In genomic region chr1:240027059-240027462, GRCh38 we compare ENCODE assay signal across 8 cellular contexts.
A peak's percentile ranks its signal among the peaks of the same experiment; 100 is the strongest.
DNase-seq lines count a peak whose midpoint lies in the region; ATAC-seq, FAIRE-seq and TF ChIP-seq lines count a peak whose summit lies in the region.

No MANE protein-coding gene starts in this region.

- no peak overlapping the region for H3K27ac Mint-ChIP-seq in neural crest cell (ENCODE audit: unreplicated experiment)

- peak; percentile 22 to 24 for DNase-seq in activated T-cell treated with anti-CD3 and anti-CD28 coated beads, Interleukin-2, amount 50 U/mL, for 48 hours
- DNase-seq in activated T-cell treated with anti-CD3 and anti-CD28 coated beads for 4 hours (no peak), GM23248 (peak; percentile 84), RWPE2 (ENCODE audit: low spot score) (no peak), endothelial cell of umbilical vein (ENCODE audit: low read depth, low spot score) (peak; percentile 44), neural crest cell (ENCODE audit: low read depth, low spot score) (peak; percentile 46), GOT3 (lab: John Stamatoyannopoulos, UW) (no peak)

- in situ Hi-C loops in GM23248 (cut with MboI), result loop anchor here (25.0 kb wide), 1 partner anchor 660 kb away; no protein-coding TSS in a partner anchor

- H3F3A ChIP-seq in GM23248 (ENCODE audit: insufficient read depth), result peaks cover 23% of the 10 kb centered on the region

- H4K20me1 ChIP-seq in GM23248 (ENCODE audit: insufficient read depth) (no peaks in the 10 kb centered on the region), endothelial cell of umbilical vein (replicated peaks; ENCODE audit: control insufficient read depth, extremely low read depth, insufficient read depth, low read length) (no peaks in the 10 kb centered on the region)

- H3K4me1 ChIP-seq in GM23248 (ENCODE audit: insufficient read depth) (peaks cover 29% of the 10 kb centered on the region), RWPE2 (ENCODE audit: insufficient read depth, poor library complexity, severe bottlenecking) (peaks cover 4% of the 10 kb centered on the region), endothelial cell of umbilical vein (ENCODE audit: control insufficient read depth, extremely low read depth, insufficient read depth, low read length) (peaks cover 18% of the 10 kb centered on the region)

- FAIRE-seq in endothelial cell of umbilical vein (lab: Jason Lieb, UNC), result no peak

- no peaks in the 10 kb centered on the region for H3K9me3 Mint-ChIP-seq in neural crest cell

- H3K4me1 Mint-ChIP-seq in neural crest cell, result no peaks in the 10 kb centered on the region

- CTCF ChIA-PET in endothelial cell of umbilical vein (lab: Charles Lee), result interaction anchor here (0.9 to 7.0 kb wide), 11 partner anchors 12 to 164 kb away, joined by 3 to 78 read pairs (median 5); no protein-coding TSS in a partner anchor

- BruUV-seq in endothelial cell of umbilical vein (replicated peaks; lab: Mats Ljungman, UMichigan), result no TSS peak

- H3K9me1 ChIP-seq in endothelial cell of umbilical vein (replicated peaks; ENCODE audit: control insufficient read depth, extremely low read depth, insufficient read depth, low read length), result no peaks in the 10 kb centered on the region

- H3K27ac ChIP-seq in GM23248 (no peak overlapping the region), RWPE2 (ENCODE audit: poor library complexity, severe bottlenecking) (no peak overlapping the region), endothelial cell of umbilical vein (ENCODE audit: insufficient read depth, low read depth, low read length) (no peak overlapping the region)

- POLR2A ChIA-PET in endothelial cell of umbilical vein (lab: Charles Lee), result no interaction called here

- ATAC-seq in RWPE2 (ENCODE audit: low read depth), result peak; percentile 61; the same call in 1 of the 3 replicates

- H3K9me3 ChIP-seq in GM23248 (ENCODE audit: low read depth) (no peaks in the 10 kb centered on the region), RWPE2 (ENCODE audit: severe bottlenecking) (no peaks in the 10 kb centered on the region), endothelial cell of umbilical vein (replicated peaks; ENCODE audit: control insufficient read depth, insufficient read depth, low read length) (no peaks in the 10 kb centered on the region)

- no peak overlapping the region for H3K9ac ChIP-seq in GM23248
- H3K9ac ChIP-seq in endothelial cell of umbilical vein (replicated peaks; ENCODE audit: extremely low read depth, insufficient read depth, low read length), result no peak overlapping the region

- peak; percentile 98 for TF ChIP-seq CTCF in LNCAP (IDR thresholded peaks at IDR 0.05)
- peak; percentile 80 for TF ChIP-seq CTCF in RWPE2 (IDR thresholded peaks at IDR 0.05; ENCODE audit: poor library complexity, severe bottlenecking)
- TF ChIP-seq CTCF in endothelial cell of umbilical vein (IDR thresholded peaks at IDR 0.05; ENCODE audit: extremely low read depth in 1 of 2, insufficient read depth in 1 of 2, low read depth in 1 of 2, low read length in 2 of 2), result peak; percentile 80 to 88
- peak; percentile 95 for TF ChIP-seq CTCF in neural crest cell (conservative IDR thresholded peaks at IDR 0.05)

- peak overlapping the region; percentile 29 for H3K4me2 ChIP-seq in GM23248 (ENCODE audit: unreplicated experiment)
- H3K4me2 ChIP-seq in endothelial cell of umbilical vein (ENCODE audit: insufficient read depth, low read length), result peak overlapping the region; percentile 17

- H2AFZ ChIP-seq in GM23248 (peak overlapping the region; percentile 35; the same call in 1 of the 2 replicates), endothelial cell of umbilical vein (ENCODE audit: low read depth, low read length) (no peak overlapping the region)

- H3K36me3 ChIP-seq in GM23248 (ENCODE audit: low read depth) (no peaks in the 10 kb centered on the region), RWPE2 (ENCODE audit: low read depth) (no peaks in the 10 kb centered on the region), endothelial cell of umbilical vein (ENCODE audit: control insufficient read depth in 2 of 2, extremely low read depth in 1 of 2, insufficient read depth in 2 of 2, low read length in 2 of 2) (no peaks in the 10 kb centered on the region)

- intact Hi-C loops in endothelial cell of umbilical vein (cut with micrococcal nuclease), result loop anchor here (1.0 kb wide), 2 partner anchors 122 to 162 kb away; no protein-coding TSS in a partner anchor

- 0 out of 2 replicates have a peak, but pooled peaks cover 3% of the 10 kb centered on the region for H3K9me2 ChIP-seq in GM23248 (ENCODE audit: insufficient read depth)

- H3K27me3 Mint-ChIP-seq in neural crest cell (ENCODE audit: low read depth), result peaks cover 3% of the 10 kb centered on the region

- H3K36me3 Mint-ChIP-seq in neural crest cell (ENCODE audit: low read depth), result no peaks in the 10 kb centered on the region

- no peaks in the 10 kb centered on the region for H3K27me3 ChIP-seq in GM23248 (replicated peaks; ENCODE audit: insufficient read depth)
- no peaks in the 10 kb centered on the region for H3K27me3 ChIP-seq in RWPE2 (ENCODE audit: insufficient read depth, poor library complexity, severe bottlenecking)
- H3K27me3 ChIP-seq in endothelial cell of umbilical vein (ENCODE audit: control insufficient read depth in 2 of 2, insufficient read depth in 2 of 2, low read length in 2 of 2), result no peaks in the 10 kb centered on the region

- no peaks in the 10 kb centered on the region for H3K79me2 ChIP-seq in GM23248 (ENCODE audit: insufficient read depth)
- H3K79me2 ChIP-seq in endothelial cell of umbilical vein (ENCODE audit: control insufficient read depth, insufficient read depth, low read length), result no peaks in the 10 kb centered on the region

- dilution Hi-C loops in endothelial cell of umbilical vein (cut with MboI; ENCODE audit: extremely low pct_ligation_motif_present, low sequenced_read_pairs), result no loop called here

- no peak for TF ChIP-seq POLR2A in endothelial cell of umbilical vein (IDR thresholded peaks at IDR 0.05; ENCODE audit: low read depth, low read length)

- no peak overlapping the region for H3K4me3 Mint-ChIP-seq in neural crest cell

- H3K4me3 ChIP-seq in GM23248, result no peak overlapping the region
- H3K4me3 ChIP-seq in RWPE2 (ENCODE audit: severe bottlenecking), result no peak overlapping the region
- no peak overlapping the region for H3K4me3 ChIP-seq in endothelial cell of umbilical vein (replicated peaks in 1 of 3; ENCODE audit: insufficient read depth in 1 of 3, low read depth in 1 of 3, low read length in 3 of 3)

- WGBS in GM23248 (ENCODE audit: low coverage in 1 of 2, low lambda C conversion rate in 2 of 2, missing lambda C conversion rate in 2 of 2), 2 experiments, result 2 to 3% methylated on average over 5 of the region's 5 CpGs

TF ChIP-seq in endothelial cell of umbilical vein, 7 proteins besides CTCF, POLR2A, EP300 and RAD21:
- TF ChIP-seq, protein P1, sequence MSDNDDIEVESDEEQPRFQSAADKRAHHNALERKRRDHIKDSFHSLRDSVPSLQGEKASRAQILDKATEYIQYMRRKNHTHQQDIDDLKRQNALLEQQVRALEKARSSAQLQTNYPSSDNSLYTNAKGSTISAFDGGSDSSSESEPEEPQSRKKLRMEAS (IDR thresholded peaks at IDR 0.05; ENCODE audit: insufficient read depth, insufficient read length), result no peak
- no peak for TF ChIP-seq JUN (IDR thresholded peaks at IDR 0.05; ENCODE audit: borderline replicate concordance, insufficient read depth, insufficient read length, low read depth)
- no peak for TF ChIP-seq FOS (IDR thresholded peaks at IDR 0.05; ENCODE audit: borderline replicate concordance, insufficient read depth, low read length)
- TF ChIP-seq EZH2 (IDR thresholded peaks at IDR 0.05; ENCODE audit: borderline replicate concordance, low read depth, low read length, severe bottlenecking), result no peak
- TF ChIP-seq GATA2 (IDR thresholded peaks at IDR 0.05; ENCODE audit: insufficient read depth, insufficient read length, low read depth, low read length), result no peak
- no peak for TF ChIP-seq MYC (IDR thresholded peaks at IDR 0.05; ENCODE audit: low read depth, low read length)
- TF ChIP-seq POLR2AphosphoS5 (IDR thresholded peaks at IDR 0.05; ENCODE audit: insufficient read depth, low read depth, low read length), result no peak
TF ChIP-seq in endothelial cell of umbilical vein: peak in this region for 0.

Comparison
In these comparisons a context has a peak if more than half of its experiments do, and no peak if none do; other contexts are left out.
1. DNase-seq: peak in activated T-cell treated with anti-CD3 and anti-CD28 coated beads, Interleukin-2, amount 50 U/mL, for 48 hours (2 of 2), GM23248 (single experiment), endothelial cell of umbilical vein (single experiment) and neural crest cell (single experiment); none in activated T-cell treated with anti-CD3 and anti-CD28 coated beads for 4 hours (single experiment), RWPE2 (single experiment) and GOT3 (single experiment).
2. Peak in every context shown above with its lines, with median percentiles within 50 percentile points of each other: CTCF ChIP-seq.